19 cellular contexts compared by ENCODE assay signal in the genomic region with DNA sequence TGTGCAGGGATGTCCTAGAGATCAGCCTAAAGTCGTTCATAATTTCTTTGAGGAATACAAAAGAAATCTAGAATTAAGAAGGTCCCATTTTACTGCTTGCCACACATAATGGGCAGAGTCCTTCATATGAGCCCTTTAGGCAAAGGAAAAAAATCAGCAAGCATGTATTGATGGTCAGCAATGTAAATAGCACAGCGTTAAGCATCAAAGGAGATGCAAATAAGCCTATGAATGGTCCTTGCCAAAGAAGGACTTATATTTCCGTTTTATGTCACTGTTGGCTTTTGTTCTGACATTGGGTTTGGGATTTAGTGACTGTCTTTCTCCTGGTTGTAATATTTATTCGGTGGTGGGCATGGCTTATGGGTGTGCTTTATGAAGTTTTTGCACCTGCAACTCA.
DNase-seq lines count a peak whose midpoint lies in the region; ATAC-seq, FAIRE-seq and TF ChIP-seq lines count a peak whose summit lies in the region.
"Had no signal": no experiment of that assay in that cellular context is flagged by ENCODE, and none has a peak within 500 bp of the region (broad histone marks: within the 10 kb centered on the region; RNA-seq: fewer than 3 reads in every experiment).

No MANE protein-coding gene starts in this region.

- TF ChIP-seq CTCF in neutrophil (IDR thresholded peaks at IDR 0.05) = no peak

- H3K4me3 ChIP-seq in SJSA1 (no peak overlapping the region), neutrophil (ENCODE audit: low read depth in 1 of 2, low read length in 1 of 2) (no peak overlapping the region)
- H3K4me3 ChIP-seq: A549, BLaER1, SK-N-MC had no signal

- H3K27me3 ChIP-seq in SJSA1 (replicated peaks) (no peaks in the 10 kb centered on the region), neutrophil (no peaks in the 10 kb centered on the region)
- H3K27me3 ChIP-seq: BLaER1 had no signal

- H3K9me3 ChIP-seq in SJSA1 (replicated peaks) (no peaks in the 10 kb centered on the region), neutrophil (no peaks in the 10 kb centered on the region)

- no peak for DNase-seq in activated naive CD4-positive, alpha-beta T cell treated with anti-CD3 and anti-CD28 coated beads, Interleukin-2, amount 50 U/mL, for 72 hours (ENCODE audit: low spot score in 2 of 2)
- DNase-seq in GM12892 (ENCODE audit: insufficient read length) = no peak
- no peak for DNase-seq in SJSA1 (ENCODE audit: low read depth in 1 of 2, low spot score in 2 of 2)
- no peak for DNase-seq in NCI-H146 (lab: John Stamatoyannopoulos, UW)
- DNase-seq in GM19240 (ENCODE audit: insufficient read length, low spot score) = no peak
- DNase-seq: DND-41, H9, NCI-H1417, NCI-H1930, NCI-H226, NCI-H69 had no signal

- FAIRE-seq in GM12892 (lab: Jason Lieb, UNC) = peak; percentile 9
- FAIRE-seq: A549, RCC 7860 had no signal

- no peak overlapping the region for H3K4me3 Mint-ChIP-seq in activated naive CD4-positive, alpha-beta T cell treated with anti-CD3 and anti-CD28 coated beads, Interleukin-2, amount 50 U/mL, for 24 hours
- H3K4me3 Mint-ChIP-seq: H9 had no signal

- peaks cover 6% of the 10 kb centered on the region for H3K9me3 Mint-ChIP-seq in activated naive CD4-positive, alpha-beta T cell treated with anti-CD3 and anti-CD28 coated beads, Interleukin-2, amount 50 U/mL, for 24 hours
- peaks cover 4 to 14% of the 10 kb centered on the region in 2 donors for H3K9me3 Mint-ChIP-seq in activated naive CD4-positive, alpha-beta T cell treated with anti-CD3 and anti-CD28 coated beads, Interleukin-2, amount 50 U/mL, for 72 hours

- H3K27ac ChIP-seq in SJSA1 (peak overlapping the region; percentile 63; the same call in 1 of the 2 replicates), neutrophil (peak overlapping the region; percentile 16)
- H3K27ac ChIP-seq: A549, BLaER1, HL-60, SK-N-MC had no signal

- peaks cover 84% of the 10 kb centered on the region for H3K36me3 Mint-ChIP-seq in activated naive CD4-positive, alpha-beta T cell treated with anti-CD3 and anti-CD28 coated beads, Interleukin-2, amount 50 U/mL, for 24 hours
- peaks cover 74 to 99% of the 10 kb centered on the region in 2 donors for H3K36me3 Mint-ChIP-seq in activated naive CD4-positive, alpha-beta T cell treated with anti-CD3 and anti-CD28 coated beads, Interleukin-2, amount 50 U/mL, for 72 hours

- H3K36me3 ChIP-seq in SJSA1 = peaks cover 80% of the 10 kb centered on the region
- peaks cover 25% of the 10 kb centered on the region for H3K36me3 ChIP-seq in neutrophil

- H3K4me1 Mint-ChIP-seq in activated naive CD4-positive, alpha-beta T cell treated with anti-CD3 and anti-CD28 coated beads, Interleukin-2, amount 50 U/mL, for 24 hours = peaks cover 59% of the 10 kb centered on the region

- peak; percentile 25 for TF ChIP-seq POLR2A in GM12892 (IDR thresholded peaks at IDR 0.05; ENCODE audit: low read depth, low read length)

- H3K4me1 ChIP-seq in SJSA1 (replicated peaks) (peaks cover 46% of the 10 kb centered on the region), neutrophil (ENCODE audit: control insufficient read depth in 1 of 2, insufficient read depth in 1 of 2, low read depth in 1 of 2, low read length in 1 of 2) (peaks cover 54 to 63% of the 10 kb centered on the region in 2 experiments)
- H3K4me1 ChIP-seq: BLaER1 had no signal

- peak overlapping the region; percentile 69 for H3K27ac Mint-ChIP-seq in activated naive CD4-positive, alpha-beta T cell treated with anti-CD3 and anti-CD28 coated beads, Interleukin-2, amount 50 U/mL, for 24 hours
- H3K27ac Mint-ChIP-seq in activated naive CD4-positive, alpha-beta T cell treated with anti-CD3 and anti-CD28 coated beads, Interleukin-2, amount 50 U/mL, for 72 hours = peak overlapping the region in 1 of 2 donors; percentile 73
- H3K27ac Mint-ChIP-seq: H9 had no signal

- ATAC-seq in activated naive CD4-positive, alpha-beta T cell treated with anti-CD3 and anti-CD28 coated beads, Interleukin-2, amount 50 U/mL, for 72 hours = no peak
- ATAC-seq: A549, Right ventricle myocardium inferior had no signal

- no peaks in the 10 kb centered on the region for H3K27me3 Mint-ChIP-seq in activated naive CD4-positive, alpha-beta T cell treated with anti-CD3 and anti-CD28 coated beads, Interleukin-2, amount 50 U/mL, for 24 hours
